In the genomic region with DNA sequence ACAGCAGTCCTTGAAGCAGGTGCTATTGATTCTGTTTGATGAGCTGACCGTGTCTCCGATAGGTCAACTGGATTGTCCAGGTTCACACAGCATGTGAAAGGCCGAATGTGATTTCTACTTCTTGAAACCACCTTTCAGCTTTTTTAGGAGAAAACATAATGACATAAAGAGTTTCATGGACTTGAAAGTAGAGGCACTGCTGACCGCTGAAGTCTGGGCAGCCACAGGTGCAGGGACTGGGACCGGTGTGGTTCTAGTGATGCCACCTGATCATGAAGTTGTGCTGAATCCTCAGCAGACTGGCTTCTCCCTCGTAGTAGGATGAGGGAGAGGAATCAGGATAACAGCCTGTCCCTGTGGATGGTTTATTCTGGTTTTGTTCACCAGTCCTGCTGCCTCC, we compare ENCODE assay signal across 13 cellular contexts.
A peak's percentile ranks its signal among the peaks of the same experiment; 100 is the strongest.
DNase-seq lines count a peak whose midpoint lies in the region; ATAC-seq and TF ChIP-seq lines count a peak whose summit lies in the region.
"Had no signal": no experiment of that assay in that cellular context is flagged by ENCODE, and none has a peak within 500 bp of the region (broad histone marks: within the 10 kb centered on the region; RNA-seq: fewer than 3 reads in every experiment).

No MANE protein-coding gene starts in this region.

- no peaks in the 10 kb centered on the region for H3K36me3 ChIP-seq in MM.1S (replicated peaks; ENCODE audit: insufficient read depth, low read length)
- H3K36me3 ChIP-seq in colonic mucosa: no peaks in the 10 kb centered on the region
- peaks cover 0 to 13% (median 0%) of the 10 kb centered on the region in 3 donors for H3K36me3 ChIP-seq in tibial nerve

- H2AFZ ChIP-seq in MM.1S (ENCODE audit: low read length): no peak overlapping the region

- TF ChIP-seq POLR2A in tibial nerve (IDR thresholded peaks at IDR 0.05): no peak

- H3K27me3 ChIP-seq in MM.1S (replicated peaks; ENCODE audit: insufficient read depth, low read length) (no peaks in the 10 kb centered on the region), colonic mucosa (no peaks in the 10 kb centered on the region), tibial nerve (no peaks in the 10 kb centered on the region)

- peak overlapping the region; percentile 80; the same call in 1 of the 2 replicates for H3K27ac ChIP-seq in MM.1S (ENCODE audit: low read length)
- H3K27ac ChIP-seq in colonic mucosa: peak overlapping the region; percentile 25
- H3K27ac ChIP-seq in tibial nerve: peak overlapping the region in 3 of 4 donors; percentile 71 to 74 (median 74)
- H3K27ac ChIP-seq: C4-2B had no signal

- no peaks in the 10 kb centered on the region for H4K20me1 ChIP-seq in MM.1S (ENCODE audit: insufficient read depth, low read length)

- no peak for TF ChIP-seq EP300 in tibial nerve (IDR thresholded peaks at IDR 0.05)

- no peak overlapping the region for H3K4me3 Mint-ChIP-seq in osteocyte (ENCODE audit: unreplicated experiment)
- H3K4me3 Mint-ChIP-seq: activated naive CD4-positive, alpha-beta T cell treated with anti-CD3 and anti-CD28 coated beads for 36 hours; naive thymus-derived CD8-positive, alpha-beta T cell had no signal

- peaks cover 21% of the 10 kb centered on the region for H3F3A ChIP-seq in MM.1S (ENCODE audit: insufficient read depth, low read length)

- intact Hi-C loops in colonic mucosa (cut with DNase I): no loop called here

- TF ChIP-seq CTCF in MM.1S (IDR thresholded peaks at IDR 0.05; ENCODE audit: low read length): no peak
- TF ChIP-seq CTCF in colonic mucosa (IDR thresholded peaks at IDR 0.05): no peak
- TF ChIP-seq CTCF in osteocyte (IDR thresholded peaks at IDR 0.05): no peak
- no peak for TF ChIP-seq CTCF in tibial nerve (IDR thresholded peaks at IDR 0.05)

- H3K4me3 ChIP-seq in MM.1S (ENCODE audit: low read length) (no peak overlapping the region), colonic mucosa (no peak overlapping the region), tibial nerve (no peak overlapping the region)

- H3K4me1 Mint-ChIP-seq in osteocyte (ENCODE audit: unreplicated experiment): peaks cover 69% of the 10 kb centered on the region

- H3K9ac ChIP-seq in MM.1S (ENCODE audit: low read length) (no peak overlapping the region; the same call in 1 of the 2 replicates), colonic mucosa (ENCODE audit: low read depth in 2 of 2, low read length in 2 of 2) (no peak overlapping the region)

- WGBS in tibial nerve, 2 donors: 96 to 98% methylated on average over 6 of the region's 6 CpGs

- peaks cover 7% of the 10 kb centered on the region for H3K79me2 ChIP-seq in MM.1S (ENCODE audit: low read length)

- peaks cover 7% of the 10 kb centered on the region for H3K36me3 Mint-ChIP-seq in osteocyte (ENCODE audit: unreplicated experiment)

- H3K27me3 Mint-ChIP-seq in osteocyte (ENCODE audit: unreplicated experiment): no peaks in the 10 kb centered on the region
- H3K27me3 Mint-ChIP-seq: naive thymus-derived CD8-positive, alpha-beta T cell had no signal

- H3K9me2 ChIP-seq in MM.1S (replicated peaks; ENCODE audit: insufficient read depth, low read length): no peaks in the 10 kb centered on the region

- H3K9me3 Mint-ChIP-seq in osteocyte (ENCODE audit: unreplicated experiment): no peaks in the 10 kb centered on the region
- H3K9me3 Mint-ChIP-seq: activated naive CD4-positive, alpha-beta T cell treated with anti-CD3 and anti-CD28 coated beads for 36 hours; naive thymus-derived CD8-positive, alpha-beta T cell had no signal

- DNase-seq in MM.1S: peak; percentile 58
- DNase-seq in colonic mucosa: no peak
- DNase-seq in osteocyte (ENCODE audit: extremely low spot score, unreplicated experiment): no peak
- DNase-seq in tibial nerve (ENCODE audit: low spot score in 2 of 2): no peak
- no peak for DNase-seq in NCI-H748 (lab: John Stamatoyannopoulos, UW; ENCODE audit: unreplicated experiment)
- DNase-seq in NOMO-1 treated with DMSO at 0.1 percent for 48 hours (lab: John Stamatoyannopoulos, UW; ENCODE audit: unreplicated experiment): no peak
- DNase-seq: activated CD8-positive, alpha-beta memory T cell treated with anti-CD3 and anti-CD28 coated beads, Interleukin-2, amount 50 U/mL, for 4 hours; activated naive CD4-positive, alpha-beta T cell treated with anti-CD3 and anti-CD28 coated beads for 36 hours; kidney; naive thymus-derived CD8-positive, alpha-beta T cell; NCI-H526 had no signal

- H3K4me1 ChIP-seq in MM.1S (ENCODE audit: low read length) (peaks cover 70% of the 10 kb centered on the region), colonic mucosa (peaks cover 12% of the 10 kb centered on the region), tibial nerve (peaks cover 0 to 48% (median 25%) of the 10 kb centered on the region in 4 donors)

- no peak for ATAC-seq in HG03565 (IDR thresholded peaks at IDR 0.05; ENCODE audit: unreplicated experiment)
- ATAC-seq: naive thymus-derived CD8-positive, alpha-beta T cell had no signal

- peak overlapping the region; percentile 38 for H3K27ac Mint-ChIP-seq in osteocyte (ENCODE audit: unreplicated experiment)
- H3K27ac Mint-ChIP-seq: activated naive CD4-positive, alpha-beta T cell treated with anti-CD3 and anti-CD28 coated beads for 36 hours; naive thymus-derived CD8-positive, alpha-beta T cell had no signal

- H3K9me3 ChIP-seq in MM.1S (replicated peaks; ENCODE audit: insufficient read depth, low read length): no peaks in the 10 kb centered on the region
- no peaks in the 10 kb centered on the region for H3K9me3 ChIP-seq in colonic mucosa
- H3K9me3 ChIP-seq in tibial nerve: no peaks in the 10 kb centered on the region

- peak overlapping the region; percentile 34 for H3K4me2 ChIP-seq in MM.1S (ENCODE audit: low read depth, low read length)

Comparison
In these comparisons a context has a peak if more than half of its experiments do, and no peak if none do; other contexts are left out.
1. H3K27ac ChIP-seq: peak in every context shown above with its lines; median percentile 80 in MM.1S; 74 in tibial nerve; 25 in colonic mucosa.